ENCODE assay signal across 25 cellular contexts in the genomic region with DNA sequence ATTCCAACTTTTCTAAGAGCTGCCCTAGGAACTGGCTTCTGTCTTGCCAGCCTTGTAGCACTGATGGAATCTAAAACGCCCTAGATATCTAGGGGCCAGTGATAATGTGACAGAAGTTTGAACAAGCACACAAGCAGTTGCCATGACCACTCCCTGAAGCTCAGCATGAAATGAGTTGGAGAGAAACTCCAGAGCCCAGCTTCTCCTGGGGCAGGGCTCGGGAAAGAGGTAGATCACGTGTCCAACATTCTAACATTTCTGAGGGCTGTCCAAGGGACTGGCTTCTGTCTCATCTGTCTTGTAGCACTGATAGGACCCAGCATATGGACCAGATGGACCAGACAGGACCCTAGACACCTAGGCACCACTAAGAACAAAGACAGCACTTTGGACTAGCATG.
"Had no signal": no experiment of that assay in that cellular context is flagged by ENCODE, and none has a peak within 500 bp of the region (broad histone marks: within the 10 kb centered on the region; RNA-seq: fewer than 3 reads in every experiment).

No MANE protein-coding gene starts in this region.

- H3K4me1 Mint-ChIP-seq: nephron had no signal

- H3K4me1 ChIP-seq: gastroesophageal sphincter, lower lobe of right lung, parathyroid adenoma, psoas muscle, testis, tibial nerve had no signal

- H3K4me3 ChIP-seq: dorsolateral prefrontal cortex, gastroesophageal sphincter, hepatocyte, lower lobe of right lung, psoas muscle, sigmoid colon, skin epidermis, testis, tibial nerve had no signal

- H3K27me3 ChIP-seq: dorsolateral prefrontal cortex, gastroesophageal sphincter, hepatocyte, sigmoid colon, testis, tibial nerve had no signal

- H3K9me3 Mint-ChIP-seq: central memory CD8-positive, alpha-beta T cell had no signal

- H3K4me3 Mint-ChIP-seq: memory B cell; naive B cell; nephron; stimulated activated naive B cell treated with anti-CD40 and anti-IgM and Interleukin-4, amounts not matched to agents 10 μg/mL and 1 μg/mL and 100 μg/mL, for 72 hours; stimulated activated naive CD8-positive, alpha-beta T cell treated with anti-CD3 and anti-CD28 coated beads, Interleukin-15, amount 100 ng/mL, for 72 hours had no signal

- H3K9ac ChIP-seq: parathyroid adenoma had no signal

- H3K27me3 Mint-ChIP-seq: central memory CD8-positive, alpha-beta T cell; memory B cell; naive B cell; stimulated activated naive B cell treated with anti-CD40 and anti-IgM and Interleukin-4, amounts not matched to agents 10 μg/mL and 1 μg/mL and 100 μg/mL, for 72 hours; stimulated activated naive CD8-positive, alpha-beta T cell treated with anti-CD3 and anti-CD28 coated beads, Interleukin-15, amount 100 ng/mL, for 72 hours had no signal

- H3K9me3 ChIP-seq: lower lobe of right lung, sigmoid colon, testis had no signal

- ATAC-seq: esophagus mucosa; gastroesophageal sphincter; left lobe of liver; lower lobe of right lung; stimulated activated naive B cell treated with anti-CD40 and anti-IgM and Interleukin-4, amounts not matched to agents 10 μg/mL and 1 μg/mL and 100 μg/mL, for 72 hours; stimulated activated naive CD8-positive, alpha-beta T cell treated with anti-CD3 and anti-CD28 coated beads, Interleukin-15, amount 100 ng/mL, for 72 hours had no signal

- DNase-seq: cortex of kidney; dorsolateral prefrontal cortex; effector CD8-positive, alpha-beta T cell; glutamatergic neuron; kidney glomerular epithelial cell; lower lobe of right lung; naive B cell; psoas muscle; retina; sigmoid colon; stimulated activated CD4-positive, alpha-beta T cell treated with anti-CD3 and anti-CD28 coated beads, Interleukin-2, amount 100 ng/mL, for 24 hours; stimulated activated CD4-positive, alpha-beta T cell treated with anti-CD3 and anti-CD28 coated beads, Interleukin-4, amount 100 ng/mL, for 4 hours; stimulated activated naive B cell treated with anti-CD40 and anti-IgM and Interleukin-4, amounts not matched to agents 10 μg/mL and 1 μg/mL and 100 μg/mL, for 72 hours; stimulated activated naive CD8-positive, alpha-beta T cell treated with anti-CD3 and anti-CD28 coated beads, Interleukin-15, amount 100 ng/mL, for 72 hours; testis had no signal

- H3K27ac Mint-ChIP-seq: nephron; stimulated activated naive B cell treated with anti-CD40 and anti-IgM and Interleukin-4, amounts not matched to agents 10 μg/mL and 1 μg/mL and 100 μg/mL, for 72 hours had no signal

- H3K27ac ChIP-seq: dorsolateral prefrontal cortex, gastroesophageal sphincter, hepatocyte, lower lobe of right lung, parathyroid adenoma, psoas muscle, sigmoid colon, skin epidermis, testis, tibial nerve had no signal

- H3K79me2 ChIP-seq: hepatocyte, parathyroid adenoma had no signal

- H2AFZ ChIP-seq: hepatocyte, parathyroid adenoma had no signal

- H3K4me2 ChIP-seq: hepatocyte had no signal
